18 cellular contexts compared by ENCODE assay signal in the genomic region with DNA sequence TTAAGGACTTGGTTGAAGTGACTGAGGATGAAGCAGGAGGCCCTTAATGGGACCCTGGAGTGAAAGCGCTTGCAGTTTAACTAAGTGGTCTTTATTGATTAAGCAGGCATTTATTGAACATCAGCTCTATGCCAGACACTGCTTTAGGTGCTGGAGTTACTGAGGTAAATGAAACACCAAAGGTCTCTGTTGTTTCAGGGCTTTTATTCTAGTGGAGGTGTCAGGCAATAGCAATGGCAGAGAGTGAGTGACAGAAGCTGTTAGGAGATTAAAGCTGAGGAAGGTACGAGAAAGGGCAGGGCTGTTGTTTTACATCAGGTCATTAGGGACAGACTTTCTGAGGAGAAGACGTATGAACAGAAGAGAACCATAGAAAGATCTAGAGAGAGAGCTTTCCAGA.
"Had no signal": no experiment of that assay in that cellular context is flagged by ENCODE, and none has a peak within 500 bp of the region (broad histone marks: within the 10 kb centered on the region; RNA-seq: fewer than 3 reads in every experiment).

No MANE protein-coding gene starts in this region.

- H3K27ac Mint-ChIP-seq: activated B cell treated with CpG ODN at 0.5 μM for 24 hours; activated CD4-positive, alpha-beta memory T cell treated with anti-CD3 and anti-CD28 coated beads, Interleukin-2, amount 10 ng/mL, durations not matched to agents 7 days and 5 days; activated CD8-positive, alpha-beta memory T cell treated with anti-CD3 and anti-CD28 coated beads, Interleukin-2, amount 10 ng/mL, durations not matched to agents 7 days and 5 days; activated T-helper 17 cell treated with anti-CD3 and anti-CD28 coated beads, Interleukin-2, amount 50 U/mL, for 72 hours; naive B cell; T-helper 2 cell treated with Interferon-gamma antibody and Interleukin-4, amounts not matched to agents 5 μg/mL and 100 μg/mL, for 36 hours had no signal

- H3K27ac ChIP-seq: foreskin keratinocyte, left lung, SK-N-MC, suprapubic skin had no signal

- DNase-seq: activated B cell treated with CpG ODN at 0.5 μM for 24 hours; activated CD4-positive, alpha-beta memory T cell treated with anti-CD3 and anti-CD28 coated beads, Interleukin-2, amount 10 ng/mL, durations not matched to agents 7 days and 5 days; activated CD4-positive, alpha-beta T cell treated with anti-CD3 and anti-CD28 coated beads for 48 hours; activated CD8-positive, alpha-beta memory T cell treated with anti-CD3 and anti-CD28 coated beads, Interleukin-2, amount 10 ng/mL, durations not matched to agents 7 days and 5 days; activated naive CD4-positive, alpha-beta T cell; aorta; foreskin keratinocyte; kidney; left lung; naive B cell; Right ventricle myocardium superior; stimulated activated CD4-positive, alpha-beta T cell treated with anti-CD3 and anti-CD28 coated beads, Interleukin-2, amount 100 ng/mL, for 24 hours; stimulated activated naive CD8-positive, alpha-beta T cell treated with anti-CD3 and anti-CD28 coated beads, Interleukin-15, Interleukin-2, amounts not matched to agents 100 U/mL and 50 U/mL, for 24 hours had no signal

- H3K36me3 ChIP-seq: left lung, suprapubic skin had no signal

- H3K27me3 Mint-ChIP-seq: type B pancreatic cell had no signal

- H3K4me3 Mint-ChIP-seq: activated B cell treated with CpG ODN at 0.5 μM for 24 hours; activated CD4-positive, alpha-beta memory T cell treated with anti-CD3 and anti-CD28 coated beads, Interleukin-2, amount 10 ng/mL, durations not matched to agents 7 days and 5 days; activated CD8-positive, alpha-beta memory T cell treated with anti-CD3 and anti-CD28 coated beads, Interleukin-2, amount 10 ng/mL, durations not matched to agents 7 days and 5 days; activated T-helper 17 cell treated with anti-CD3 and anti-CD28 coated beads, Interleukin-2, amount 50 U/mL, for 72 hours; naive B cell; T-helper 2 cell treated with Interferon-gamma antibody and Interleukin-4, amounts not matched to agents 5 μg/mL and 100 μg/mL, for 36 hours had no signal

- H3K4me3 ChIP-seq: left lung, SK-N-MC, suprapubic skin had no signal

- H3K36me3 Mint-ChIP-seq: type B pancreatic cell had no signal

- H3K4me1 ChIP-seq: foreskin keratinocyte, left lung, suprapubic skin had no signal

- H3K4me1 Mint-ChIP-seq: activated B cell treated with CpG ODN at 0.5 μM for 24 hours; activated CD4-positive, alpha-beta memory T cell treated with anti-CD3 and anti-CD28 coated beads, Interleukin-2, amount 10 ng/mL, durations not matched to agents 7 days and 5 days; activated CD8-positive, alpha-beta memory T cell treated with anti-CD3 and anti-CD28 coated beads, Interleukin-2, amount 10 ng/mL, durations not matched to agents 7 days and 5 days; activated T-helper 17 cell treated with anti-CD3 and anti-CD28 coated beads, Interleukin-2, amount 50 U/mL, for 72 hours; naive B cell had no signal

- ATAC-seq: activated CD8-positive, alpha-beta memory T cell treated with anti-CD3 and anti-CD28 coated beads, Interleukin-2, amount 10 ng/mL, durations not matched to agents 7 days and 5 days; activated T-helper 17 cell treated with anti-CD3 and anti-CD28 coated beads, Interleukin-2, amount 50 U/mL, for 72 hours; foreskin keratinocyte; left lung; stimulated activated naive CD8-positive, alpha-beta T cell treated with anti-CD3 and anti-CD28 coated beads, Interleukin-15, Interleukin-2, amounts not matched to agents 100 U/mL and 50 U/mL, for 24 hours had no signal

- H3K27me3 ChIP-seq: foreskin keratinocyte, left lung, suprapubic skin had no signal
